10 cellular contexts compared by ENCODE assay signal in genomic region chr3:151816091-151816604, GRCh38. TPM values are rescaled to one million over a fixed set of nuclear protein-coding genes. Genes with fewer than 3 reads are reported as not detected.
DNase-seq lines count a peak whose midpoint lies in the region; ATAC-seq and TF ChIP-seq lines count a peak whose summit lies in the region.
"Had no signal": no experiment of that assay in that cellular context is flagged by ENCODE, and none has a peak within 500 bp of the region (broad histone marks: within the 10 kb centered on the region; RNA-seq: fewer than 3 reads in every experiment).

No MANE protein-coding gene starts in this region.

- no peaks in the 10 kb centered on the region for H3K9me3 Mint-ChIP-seq in WTC11

- ATAC-seq in heart left ventricle (peak in 3 of 4 donors; percentile 36 to 73 (median 49)), Right ventricle myocardium inferior (no peak), WTC11 (peak; percentile 73), left colon (peak; percentile 94), HG03342 (IDR thresholded peaks at IDR 0.05; ENCODE audit: unreplicated experiment) (no peak)

- H3K9me3 ChIP-seq in heart left ventricle (no peaks in the 10 kb centered on the region), uterus (no peaks in the 10 kb centered on the region), BE2C (no peaks in the 10 kb centered on the region)
- H3K9me3 ChIP-seq in effector memory CD4-positive, alpha-beta T cell (ENCODE audit: control insufficient read depth, low read length): no peaks in the 10 kb centered on the region

- DNase-seq in heart left ventricle (no peak), Right ventricle myocardium inferior (ENCODE audit: missing footprints) (no peak), WTC11 (ENCODE audit: low spot score) (no peak), left colon (peak; percentile 11 to 32), uterus (peak; percentile 34 to 43), BE2C (no peak)
- no peak for DNase-seq in effector memory CD4-positive, alpha-beta T cell
- DNase-seq: dermis blood vessel endothelial cell had no signal

- H3K4me1 ChIP-seq in heart left ventricle (no peaks in the 10 kb centered on the region), uterus (no peaks in the 10 kb centered on the region), BE2C (no peaks in the 10 kb centered on the region; the same call in 1 of the 2 replicates)
- no peaks in the 10 kb centered on the region for H3K4me1 ChIP-seq in effector memory CD4-positive, alpha-beta T cell (ENCODE audit: control insufficient read depth, insufficient read depth, low read length, poor library complexity, severe bottlenecking)

- no peak for TF ChIP-seq CTCF in heart left ventricle (IDR thresholded peaks at IDR 0.05)
- no peak for TF ChIP-seq CTCF in WTC11 (IDR thresholded peaks at IDR 0.05)
- TF ChIP-seq CTCF in uterus (IDR thresholded peaks at IDR 0.05): no peak
- TF ChIP-seq CTCF in BE2C (IDR thresholded peaks at IDR 0.05; ENCODE audit: low read depth, low read length): no peak

- POLR2A ChIA-PET in WTC11 (lab: Charles Lee): no interaction called here

- no peaks in the 10 kb centered on the region for H3K36me3 Mint-ChIP-seq in WTC11

- WGBS in heart left ventricle, 4 donors: 51 to 54% (median 52%) methylated on average over 3 of the region's 3 CpGs

- H3K4me3 ChIP-seq in heart left ventricle (no peak overlapping the region), uterus (no peak overlapping the region), BE2C (ENCODE audit: low read depth, low read length) (no peak overlapping the region)
- no peak overlapping the region for H3K4me3 ChIP-seq in effector memory CD4-positive, alpha-beta T cell (ENCODE audit: insufficient read depth, low read depth, low read length, poor library complexity, severe bottlenecking)
- H3K4me3 ChIP-seq: BLaER1 treated with 17β-estradiol and CSF1 and Interleukin-3, amounts not matched to agents 10 nM and 100 nM had no signal

- TF ChIP-seq POLR2A in heart left ventricle (IDR thresholded peaks at IDR 0.05) (no peak), uterus (IDR thresholded peaks at IDR 0.05) (no peak)

- H3K4me1 Mint-ChIP-seq in WTC11: peaks cover 27% of the 10 kb centered on the region

- H3K27ac Mint-ChIP-seq in WTC11: no peak overlapping the region

- H3K36me3 ChIP-seq in heart left ventricle: no peaks in the 10 kb centered on the region
- H3K36me3 ChIP-seq in uterus: no peaks in the 10 kb centered on the region
- no peaks in the 10 kb centered on the region for H3K36me3 ChIP-seq in effector memory CD4-positive, alpha-beta T cell (ENCODE audit: control insufficient read depth, insufficient read depth, low read length)
- H3K36me3 ChIP-seq in BE2C: no peaks in the 10 kb centered on the region
- H3K36me3 ChIP-seq: BLaER1 treated with 17β-estradiol and CSF1 and Interleukin-3, amounts not matched to agents 10 nM and 100 nM had no signal

- H3K4me3 Mint-ChIP-seq in WTC11: no peak overlapping the region

- intact Hi-C loops in heart left ventricle (cut with DNase I): no loop called here
- intact Hi-C loops in Right ventricle myocardium inferior (cut with DNase I): no loop called here
- intact Hi-C loops in left colon (cut with DNase I, micrococcal nuclease): no loop called here
- intact Hi-C loops in uterus (cut with DNase I; ENCODE audit: low total_unique reads): no loop called here

- no peaks in the 10 kb centered on the region for H3K27me3 Mint-ChIP-seq in WTC11 (ENCODE audit: low read depth)

- CTCF ChIA-PET in WTC11 (lab: Charles Lee): no interaction called here

- H3K27me3 ChIP-seq in heart left ventricle (no peaks in the 10 kb centered on the region), uterus (no peaks in the 10 kb centered on the region), BE2C (peaks cover 19% of the 10 kb centered on the region)
- H3K27me3 ChIP-seq in effector memory CD4-positive, alpha-beta T cell (replicated peaks; ENCODE audit: control insufficient read depth, insufficient read depth, low read length, poor library complexity, severe bottlenecking): no peaks in the 10 kb centered on the region
- H3K27me3 ChIP-seq: BLaER1 treated with 17β-estradiol and CSF1 and Interleukin-3, amounts not matched to agents 10 nM and 100 nM had no signal

- H3K27ac ChIP-seq in heart left ventricle (no peak overlapping the region), uterus (peak overlapping the region; percentile 27 to 35)
- H3K27ac ChIP-seq in effector memory CD4-positive, alpha-beta T cell (ENCODE audit: insufficient read depth, low read length, poor library complexity, severe bottlenecking): no peak overlapping the region
- H3K27ac ChIP-seq: BLaER1 treated with 17β-estradiol and CSF1 and Interleukin-3, amounts not matched to agents 10 nM and 100 nM had no signal

TF ChIP-seq in WTC11, 78 proteins besides CTCF, POLR2A, EP300 and RAD21:
- TF ChIP-seq GABPB1 (CRISPR knock-in tag; IDR thresholded peaks at IDR 0.05) (0 out of 2 replicates have a peak, but pooled peaks have one; percentile 33), ERG (CRISPR knock-in tag; IDR thresholded peaks at IDR 0.05) (no peak), ZMAT4 (CRISPR knock-in tag; IDR thresholded peaks at IDR 0.05) (no peak), E2F5 (CRISPR knock-in tag; IDR thresholded peaks at IDR 0.05) (no peak), GRHL2 (CRISPR knock-in tag; IDR thresholded peaks at IDR 0.05; ENCODE audit: insufficient replicate concordance, severe bottlenecking) (no peak), ZNF671 (CRISPR knock-in tag; IDR thresholded peaks at IDR 0.05) (no peak), NFATC4 (CRISPR knock-in tag; IDR thresholded peaks at IDR 0.05) (no peak), JUN (CRISPR knock-in tag; IDR thresholded peaks at IDR 0.05) (no peak), AR (CRISPR knock-in tag; IDR thresholded peaks at IDR 0.05) (no peak)

RNA-seq across cellular contexts. Expression of gene AADAC, which starts 2.2 kb away (rescaled TPM):
- total RNA-seq in heart left ventricle (1 to 10 TPM in 1 of 9 donors, not detected in 8; 3.0 TPM), Right ventricle myocardium inferior (not detected), WTC11 (2021) (0.11 to 0.32 TPM in 2 of 3 replicates, not detected in the other), left colon (not detected), uterus (under 1 TPM in 1 of 4 donors, not detected in 3; 0.35 TPM)
- polyA plus RNA-seq in heart left ventricle: not detected
- not detected for polyA plus RNA-seq in BE2C (2012; ENCODE audit: insufficient read depth, insufficient read length, low read depth)
- total RNA-seq: dermis blood vessel endothelial cell had no signal

RNA-seq across cellular contexts. Expression of gene SUCNR1, which starts 57.3 kb away (rescaled TPM):
- 1 to 10 TPM in 2 of 9 donors, under 1 TPM in 7; 0.07 to 7.2 (median 0.19) TPM for total RNA-seq in heart left ventricle
- polyA plus RNA-seq in heart left ventricle: under 1 TPM in 1 of 2 donors, not detected in 1; 0.15 TPM
- 0.35 TPM for total RNA-seq in Right ventricle myocardium inferior
- not detected in 3 replicates for total RNA-seq in WTC11 (2021)
- under 1 TPM; 0.15 to 0.47 TPM for total RNA-seq in left colon
- under 1 TPM in 2 of 4 donors, not detected in 2; 0.21 to 0.59 TPM for total RNA-seq in uterus
- not detected for polyA plus RNA-seq in BE2C (2012; ENCODE audit: insufficient read depth, insufficient read length, low read depth)
- total RNA-seq: dermis blood vessel endothelial cell had no signal

Comparison
In these comparisons a context has a peak if more than half of its experiments do, and no peak if none do; other contexts are left out.
1. ATAC-seq: peak in heart left ventricle (3 of 4), WTC11 (single experiment) and left colon (single experiment); none in Right ventricle myocardium inferior (single experiment) and HG03342 (single experiment).
2. DNase-seq: peak in left colon (2 of 2) and uterus (2 of 2); none in heart left ventricle (0 of 5), Right ventricle myocardium inferior (single experiment), WTC11 (single experiment), effector memory CD4-positive, alpha-beta T cell (0 of 3) and BE2C (single experiment).
3. H3K27ac ChIP-seq: peak in uterus (2 of 2); none in heart left ventricle (0 of 12) and effector memory CD4-positive, alpha-beta T cell (single experiment).